In genomic region chr20:17602493-17602892, GRCh38 we compare ENCODE assay signal across 1 cellular context.
TF ChIP-seq lines count a peak whose summit lies in the region.

No MANE protein-coding gene starts in this region.

TF ChIP-seq in SK-N-SH, 30 proteins besides CTCF, POLR2A, EP300 and RAD21 (continued from another document):
- no peak for TF ChIP-seq USF2 (IDR thresholded peaks at IDR 0.05; ENCODE audit: borderline replicate concordance, low read depth, low read length)
